23 cellular contexts compared by ENCODE assay signal in genomic region chr22:30337461-30337778, GRCh38. TPM values are rescaled to one million over a fixed set of nuclear protein-coding genes. Genes with fewer than 3 reads are reported as not detected.
DNase-seq lines count a peak whose midpoint lies in the region; ATAC-seq, FAIRE-seq and TF ChIP-seq lines count a peak whose summit lies in the region.
"Had no signal": no experiment of that assay in that cellular context is flagged by ENCODE, and none has a peak within 500 bp of the region (broad histone marks: within the 10 kb centered on the region; RNA-seq: fewer than 3 reads in every experiment).

No MANE protein-coding gene starts in this region.

- H3K27me3 ChIP-seq in astrocyte (ENCODE audit: insufficient read depth, low read length) (no peaks in the 10 kb centered on the region), psoas muscle (ENCODE audit: insufficient read depth in 3 of 3, low read length in 2 of 3) (no peaks in the 10 kb centered on the region)

- H3K27ac Mint-ChIP-seq in astrocyte (ENCODE audit: unreplicated experiment), result peak overlapping the region; percentile 7
- peak overlapping the region in 3 of 7 donors; percentile 5 to 22 (median 21) for H3K27ac Mint-ChIP-seq in CD14-positive monocyte
- H3K27ac Mint-ChIP-seq: GM23338 had no signal

- H3K4me2 ChIP-seq in astrocyte (ENCODE audit: low read length), result no peak overlapping the region
- H3K4me2 ChIP-seq: GM23338 had no signal

- H3K9me3 Mint-ChIP-seq in astrocyte (ENCODE audit: unreplicated experiment) (no peaks in the 10 kb centered on the region), CD14-positive monocyte (peaks cover 0 to 2% (median 0%) of the 10 kb centered on the region in 7 donors)
- H3K9me3 Mint-ChIP-seq: GM23338 had no signal

- H3K27me3 Mint-ChIP-seq in astrocyte (ENCODE audit: low read depth, unreplicated experiment) (no peaks in the 10 kb centered on the region), CD14-positive monocyte (ENCODE audit: low read depth in 3 of 3) (peaks cover 0 to 2% (median 0%) of the 10 kb centered on the region in 3 donors)

- H3K36me3 ChIP-seq in astrocyte (ENCODE audit: insufficient read depth, low read length) (peaks cover 83% of the 10 kb centered on the region), psoas muscle (ENCODE audit: insufficient read depth in 1 of 2, low read depth in 1 of 2) (peaks cover 33 to 100% of the 10 kb centered on the region in 2 donors)

- no peak overlapping the region for H3K4me3 Mint-ChIP-seq in astrocyte (ENCODE audit: unreplicated experiment)
- no peak overlapping the region for H3K4me3 Mint-ChIP-seq in CD14-positive monocyte
- H3K4me3 Mint-ChIP-seq: GM23338 had no signal

- TF ChIP-seq CTCF in astrocyte (IDR thresholded peaks at IDR 0.05; ENCODE audit: insufficient read depth, low read depth, low read length) (no peak), psoas muscle (IDR thresholded peaks at IDR 0.05) (no peak), CD14-positive monocyte (IDR thresholded peaks at IDR 0.05) (no peak)

- no peaks in the 10 kb centered on the region for H3K4me1 Mint-ChIP-seq in astrocyte (ENCODE audit: low read depth, unreplicated experiment)
- no peaks in the 10 kb centered on the region for H3K4me1 Mint-ChIP-seq in CD14-positive monocyte
- H3K4me1 Mint-ChIP-seq: GM23338 had no signal

- no peaks in the 10 kb centered on the region for H3K9me3 ChIP-seq in astrocyte (ENCODE audit: insufficient read depth, low read depth, low read length)
- H3K9me3 ChIP-seq in psoas muscle, result no peaks in the 10 kb centered on the region
- H3K9me3 ChIP-seq: HAP-1 had no signal

- 32 to 52% (median 41%) methylated on average over 8 of the region's 8 CpGs for WGBS in psoas muscle, 3 donors

- no peak overlapping the region for H2AFZ ChIP-seq in astrocyte (ENCODE audit: low read depth, low read length)
- H2AFZ ChIP-seq: GM23338 had no signal

- H4K20me1 ChIP-seq in astrocyte (ENCODE audit: insufficient read depth, low read length), result peaks cover 41% of the 10 kb centered on the region

- H3K79me2 ChIP-seq in astrocyte (ENCODE audit: insufficient read depth, low read length), result no peaks in the 10 kb centered on the region

- H3K4me1 ChIP-seq in astrocyte (ENCODE audit: insufficient read depth, low read length), result no peaks in the 10 kb centered on the region
- peaks cover 30% of the 10 kb centered on the region for H3K4me1 ChIP-seq in psoas muscle
- H3K4me1 ChIP-seq: HAP-1 had no signal

- H3K4me3 ChIP-seq in astrocyte (ENCODE audit: insufficient read depth, low read depth, low read length), result no peak overlapping the region
- no peak overlapping the region for H3K4me3 ChIP-seq in psoas muscle
- H3K4me3 ChIP-seq: GM23338, HAP-1 had no signal

- FAIRE-seq in astrocyte (lab: Jason Lieb, UNC), result no peak
- FAIRE-seq: A204.1, D721Med, GM18507 had no signal

- intact Hi-C loops in Right ventricle myocardium inferior (cut with DNase I) (no loop called here), cardiac septum (cut with DNase I) (no loop called here), psoas muscle (cut with DNase I) (no loop called here), CD14-positive monocyte (cut with micrococcal nuclease) (no loop called here)

- DNase-seq in Right ventricle myocardium inferior (ENCODE audit: missing footprints) (no peak), cardiac septum (ENCODE audit: low spot score) (no peak), astrocyte (ENCODE audit: low read depth) (no peak), psoas muscle (peak in 1 of 2 donors; percentile 44), CD14-positive monocyte (ENCODE audit: low spot score) (no peak)
- DNase-seq: DMS53, GDM1, KBM-7, MM.1S, NCI-H1048, NCI-H1417 treated with DMSO at 0.1 percent for 48 hours, NCI-H187, NCI-H510A treated with DMSO at 0.1 percent for 48 hours, NCI-H748 treated with DMSO at 0.1 percent for 48 hours had no signal

- H3K27ac ChIP-seq in astrocyte (ENCODE audit: low read depth, low read length), result no peak overlapping the region
- H3K27ac ChIP-seq in psoas muscle, result peak overlapping the region; percentile 50
- H3K27ac ChIP-seq: C4-2B, HL-60, RWPE1 had no signal

- no peak overlapping the region for H3K9ac ChIP-seq in astrocyte (ENCODE audit: low read length)

- peak; percentile 1 for ATAC-seq in Right ventricle myocardium inferior
- ATAC-seq in psoas muscle, result peak; percentile 28 to 37 (median 32)
- ATAC-seq in HG03039 (IDR thresholded peaks at IDR 0.05; ENCODE audit: unreplicated experiment), result no peak
- ATAC-seq: GM23338 had no signal

- H3K36me3 Mint-ChIP-seq in astrocyte (ENCODE audit: low read depth, unreplicated experiment), result peaks cover 54% of the 10 kb centered on the region
- H3K36me3 Mint-ChIP-seq in CD14-positive monocyte, result peaks cover 99 to 100% of the 10 kb centered on the region in 2 donors

RNA-seq across cellular contexts. Expression of gene TBC1D10A, which starts 10.7 kb away (rescaled TPM):
- total RNA-seq in Right ventricle myocardium inferior, result 7.1 TPM
- 5.7 TPM for total RNA-seq in cardiac septum
- 32.7 and 33.3 TPM in 2 replicates for total RNA-seq in astrocyte
- total RNA-seq in psoas muscle, result 1 to 10 TPM; 2.9 to 4.8 (median 3.3) TPM
- 1 to 10 TPM; 2.2 to 4.2 (median 2.9) TPM for polyA plus RNA-seq in psoas muscle
- polyA plus RNA-seq in CD14-positive monocyte, result 10 to 100 TPM; 13.4 to 21.8 TPM

RNA-seq across cellular contexts. Expression of gene SF3A1, which starts 19.3 kb away (rescaled TPM):
- total RNA-seq in Right ventricle myocardium inferior (95.4 TPM), cardiac septum (106 TPM), astrocyte (134 and 139 TPM in 2 replicates), psoas muscle (100 to 1,000 TPM; 107 to 146 (median 121) TPM)
- polyA plus RNA-seq in psoas muscle (10 to 100 TPM; 21.6 to 35.5 (median 32.3) TPM), CD14-positive monocyte (10 to 100 TPM; 34.7 to 52.1 TPM)

RNA-seq across cellular contexts. Expression of gene CCDC157, which starts 19.4 kb away (rescaled TPM):
- total RNA-seq in Right ventricle myocardium inferior (0.46 TPM), cardiac septum (0.78 TPM), astrocyte (2.9 and 3.2 TPM in 2 replicates), psoas muscle (under 1 TPM; 0.17 to 0.88 (median 0.54) TPM)
- polyA plus RNA-seq in psoas muscle (1 to 10 TPM; 1.4 to 2.6 (median 1.5) TPM), CD14-positive monocyte (under 1 TPM; 0.50 to 0.54 TPM)

RNA-seq across cellular contexts. Expression of gene CASTOR1, which starts 48.1 kb away (rescaled TPM):
- total RNA-seq in Right ventricle myocardium inferior (8.2 TPM), cardiac septum (5.0 TPM), astrocyte (15.2 and 16.2 TPM in 2 replicates), psoas muscle (1 to 10 TPM in 3 of 4 donors, under 1 TPM in 1; 0.44 to 4.8 (median 2.2) TPM)
- polyA plus RNA-seq in psoas muscle (1 to 10 TPM; 1.9 to 5.1 (median 2.9) TPM), CD14-positive monocyte (1 to 10 TPM; 6.4 to 6.5 TPM)

RNA-seq across cellular contexts. Expression of gene RNF215, which starts 49.8 kb away (rescaled TPM):
- total RNA-seq in Right ventricle myocardium inferior, result 3.7 TPM
- total RNA-seq in cardiac septum, result 10.5 TPM
- total RNA-seq in astrocyte, result 24.5 and 28.5 TPM in 2 replicates
- total RNA-seq in psoas muscle, result 1 to 10 TPM; 5.7 to 9.8 (median 8.2) TPM
- polyA plus RNA-seq in psoas muscle, result 10 to 100 TPM in 1 of 3 donors, 1 to 10 TPM in 2; 6.1 to 13.8 (median 8.8) TPM
- polyA plus RNA-seq in CD14-positive monocyte, result under 1 TPM; 0.26 to 0.42 TPM
